Comparison of ENCODE assay signal across 9 cellular contexts in the genomic region with DNA sequence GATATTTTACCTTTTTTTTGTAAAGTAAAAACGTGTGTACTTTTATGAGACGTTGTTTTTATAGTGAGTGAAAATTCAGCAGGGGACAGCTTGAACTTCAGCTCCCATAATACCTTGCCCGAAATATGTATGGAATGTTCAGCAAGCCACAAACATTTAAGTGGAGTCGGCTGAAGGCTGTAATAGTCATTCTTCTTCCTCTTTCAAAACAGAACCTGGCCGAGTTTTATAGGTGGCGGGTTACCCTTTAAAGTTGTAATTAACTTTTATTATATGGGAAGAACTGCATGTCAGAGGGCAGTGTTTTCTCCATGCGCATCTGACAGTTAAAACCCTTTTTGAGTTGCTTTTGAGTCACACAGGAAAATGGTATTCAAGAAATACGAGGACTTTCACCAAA. TPM values are rescaled to one million over a fixed set of nuclear protein-coding genes. Genes with fewer than 3 reads are reported as not detected.
DNase-seq lines count a peak whose midpoint lies in the region; ATAC-seq, FAIRE-seq and TF ChIP-seq lines count a peak whose summit lies in the region.
"Had no signal": no experiment of that assay in that cellular context is flagged by ENCODE, and none has a peak within 500 bp of the region (broad histone marks: within the 10 kb centered on the region; RNA-seq: fewer than 3 reads in every experiment).

No MANE protein-coding gene starts in this region.

- no peaks in the 10 kb centered on the region for H3K9me1 ChIP-seq in keratinocyte (ENCODE audit: control insufficient read depth, extremely low read depth, insufficient read depth, low read length)

- DNase-seq in A549 (ENCODE audit: low read depth in 1 of 2, low spot score in 1 of 2) (peak; percentile 28 to 72), HPDE6-E6E7 (ENCODE audit: extremely low spot score) (peak; percentile 22), WTC11 (ENCODE audit: low spot score) (no peak), keratinocyte (ENCODE audit: low read depth, low spot score) (peak; percentile 11), tibial nerve (ENCODE audit: low spot score in 2 of 2) (no peak), GM19239 (ENCODE audit: insufficient read length, low spot score) (no peak)
- no peak for DNase-seq in activated CD4-positive, alpha-beta T cell treated with anti-CD3 and anti-CD28 coated beads, Interleukin-2, amount 50 U/mL, for 48 hours

- no peaks in the 10 kb centered on the region for H4K20me1 ChIP-seq in keratinocyte (ENCODE audit: control insufficient read depth, extremely low read depth, insufficient read depth, low read length)

- H3K4me1 Mint-ChIP-seq in WTC11, result peaks cover 43% of the 10 kb centered on the region

- TF ChIP-seq CTCF in A549 (IDR thresholded peaks at IDR 0.05) (no peak), WTC11 (IDR thresholded peaks at IDR 0.05) (no peak), keratinocyte (optimal IDR thresholded peaks at IDR 0.05 in 1 of 3, IDR thresholded peaks at IDR 0.05 in 1 of 3, conservative IDR thresholded peaks at IDR 0.05 in 1 of 3; ENCODE audit: extremely low read depth in 1 of 3, insufficient read depth in 2 of 3, low read length in 3 of 3) (no peak), tibial nerve (IDR thresholded peaks at IDR 0.05) (no peak)

- peaks cover 4% of the 10 kb centered on the region; the same call in 1 of the 2 replicates for H3K9me3 Mint-ChIP-seq in WTC11

- dilution Hi-C loops in keratinocyte (cut with MboI; ENCODE audit: extremely low pct_ligation_motif_present, low sequenced_read_pairs), result no loop called here

- no peak overlapping the region for H2AFZ ChIP-seq in keratinocyte (ENCODE audit: control insufficient read depth, low read length)

- H3K4me2 ChIP-seq in A549 (peak overlapping the region; percentile 91), keratinocyte (ENCODE audit: control insufficient read depth, extremely low read depth, insufficient read depth, low read depth, low read length) (peak overlapping the region; percentile 42)

- TF ChIP-seq POLR2A in A549 (IDR thresholded peaks at IDR 0.05; ENCODE audit: low read length), result no peak
- no peak for TF ChIP-seq POLR2A in tibial nerve (IDR thresholded peaks at IDR 0.05)

- H3K79me2 ChIP-seq in keratinocyte (ENCODE audit: control insufficient read depth, insufficient read depth, low read length), result peaks cover 27% of the 10 kb centered on the region

- peaks cover 10% of the 10 kb centered on the region for H3K36me3 Mint-ChIP-seq in WTC11

- POLR2A ChIA-PET in A549 (lab: Yijun Ruan, JAX), result interaction anchor here (0.6 to 2.2 kb wide), 4 partner anchors 14 to 134 kb away, joined by 3 to 6 read pairs (median 4); no protein-coding TSS in a partner anchor
- POLR2A ChIA-PET in WTC11 (lab: Charles Lee), result no interaction called here

- TF ChIP-seq EP300 in A549 (IDR thresholded peaks at IDR 0.05), result no peak
- TF ChIP-seq EP300 in tibial nerve (IDR thresholded peaks at IDR 0.05), result no peak

- FAIRE-seq in A549 (lab: Jason Lieb, UNC) (peak; percentile 96), keratinocyte (lab: Jason Lieb, UNC) (peak; percentile 53), GM19239 (lab: Jason Lieb, UNC) (no peak)

- H3K27me3 Mint-ChIP-seq in WTC11 (ENCODE audit: low read depth), result peaks cover 2% of the 10 kb centered on the region

- no peak overlapping the region for H3K9ac ChIP-seq in keratinocyte (ENCODE audit: control insufficient read depth, extremely low read depth, insufficient read depth, low read length)

- H3K4me1 ChIP-seq in A549, result peaks cover 45% of the 10 kb centered on the region
- peaks cover 4% of the 10 kb centered on the region for H3K4me1 ChIP-seq in keratinocyte (ENCODE audit: control insufficient read depth, extremely low read depth, insufficient read depth, low read length)
- H3K4me1 ChIP-seq in tibial nerve, result peaks cover 0 to 7% (median 0%) of the 10 kb centered on the region in 4 donors

- H3K36me3 ChIP-seq in keratinocyte (ENCODE audit: control insufficient read depth in 2 of 2, extremely low read depth in 1 of 2, insufficient read depth in 2 of 2, low read length in 2 of 2) (no peaks in the 10 kb centered on the region), tibial nerve (no peaks in the 10 kb centered on the region)
- H3K36me3 ChIP-seq: neutrophil had no signal

- H3K9me3 ChIP-seq in A549 (no peaks in the 10 kb centered on the region), keratinocyte (ENCODE audit: control insufficient read depth, low read depth, low read length) (no peaks in the 10 kb centered on the region), tibial nerve (no peaks in the 10 kb centered on the region)
- H3K9me3 ChIP-seq: neutrophil had no signal

- ATAC-seq in A549 (0 out of 6 replicates have a peak, but pooled peaks of 1 of the 2 experiments have one; percentile 9), WTC11 (no peak), HG03175 (IDR thresholded peaks at IDR 0.05; ENCODE audit: unreplicated experiment) (no peak)

- WGBS in A549 (ENCODE audit: missing lambda C conversion rate), result 2% methylated on average over 8 of the region's 8 CpGs
- 34 to 40% methylated on average over 8 of the region's 8 CpGs for WGBS in tibial nerve, 2 donors

- H3K4me3 ChIP-seq in A549 (peak overlapping the region; percentile 96), keratinocyte (ENCODE audit: control insufficient read depth in 2 of 3, extremely low read depth in 1 of 3, insufficient read depth in 2 of 3, low read depth in 1 of 3, low read length in 3 of 3) (no peak overlapping the region), tibial nerve (no peak overlapping the region)

- peak overlapping the region; percentile 32; the same call in 1 of the 2 replicates for H3K27ac Mint-ChIP-seq in WTC11

- CTCF ChIA-PET in A549 (lab: Yijun Ruan, JAX), result interaction anchor here (1.3 to 2.6 kb wide), 4 partner anchors 9 to 101 kb away, joined by 3 to 17 read pairs (median 4); no protein-coding TSS in a partner anchor
- CTCF ChIA-PET in WTC11 (lab: Charles Lee), result interaction anchor here (1.4 kb wide), 1 partner anchor 66 kb away, joined by 3 read pairs; no protein-coding TSS in a partner anchor

- no peaks in the 10 kb centered on the region for H3K27me3 ChIP-seq in keratinocyte (ENCODE audit: control insufficient read depth, extremely low read depth, insufficient read depth, low read length)
- peaks cover 0 to 11% of the 10 kb centered on the region in 2 donors for H3K27me3 ChIP-seq in tibial nerve
- H3K27me3 ChIP-seq: neutrophil had no signal

- TF ChIP-seq RAD21 in A549 (conservative IDR thresholded peaks at IDR 0.05 in 1 of 2, IDR thresholded peaks at IDR 0.05 in 1 of 2), result peak; percentile 3 to 12; a peak in 1 of 5 replicates

- peak overlapping the region; percentile 74 for H3K4me3 Mint-ChIP-seq in WTC11

- H3K27ac ChIP-seq in A549 (peak overlapping the region; percentile 100), keratinocyte (ENCODE audit: control insufficient read depth, insufficient read depth, low read length) (no peak overlapping the region), tibial nerve (peak overlapping the region in 1 of 4 donors; percentile 90)
- H3K27ac ChIP-seq: neutrophil had no signal

TF ChIP-seq in A549, 52 proteins besides CTCF, POLR2A, EP300 and RAD21 (continues in another document):
- no peak for TF ChIP-seq CHD2 (IDR thresholded peaks at IDR 0.05; ENCODE audit: low read length, partially characterized antibody)
- no peak for TF ChIP-seq HOXB13 (CRISPR knock-in tag; IDR thresholded peaks at IDR 0.05; ENCODE audit: low read depth)
- TF ChIP-seq MAZ (IDR thresholded peaks at IDR 0.05; ENCODE audit: borderline replicate concordance, low read depth, low read length), result no peak

TF ChIP-seq in WTC11, 78 proteins besides CTCF, POLR2A, EP300 and RAD21:
- TF ChIP-seq MAX (CRISPR knock-in tag; IDR thresholded peaks at IDR 0.05) (no peak), NFYB (CRISPR knock-in tag; conservative IDR thresholded peaks at IDR 0.05; ENCODE audit: low read depth) (no peak), ZNF671 (CRISPR knock-in tag; IDR thresholded peaks at IDR 0.05) (no peak), ZNF416 (CRISPR knock-in tag; IDR thresholded peaks at IDR 0.05) (no peak), RORB (CRISPR knock-in tag; IDR thresholded peaks at IDR 0.05) (no peak), MXD4 (CRISPR knock-in tag; IDR thresholded peaks at IDR 0.05; ENCODE audit: borderline replicate concordance) (no peak), OVOL2 (CRISPR knock-in tag; IDR thresholded peaks at IDR 0.05; ENCODE audit: borderline replicate concordance) (no peak)
- TF ChIP-seq, protein P1, sequence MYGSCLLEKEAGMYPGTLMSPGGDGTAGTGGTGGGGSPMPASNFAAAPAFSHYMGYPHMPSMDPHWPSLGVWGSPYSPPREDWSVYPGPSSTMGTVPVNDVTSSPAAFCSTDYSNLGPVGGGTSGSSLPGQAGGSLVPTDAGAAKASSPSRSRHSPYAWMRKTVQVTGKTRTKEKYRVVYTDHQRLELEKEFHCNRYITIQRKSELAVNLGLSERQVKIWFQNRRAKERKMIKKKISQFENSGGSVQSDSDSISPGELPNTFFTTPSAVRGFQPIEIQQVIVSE (CRISPR knock-in tag; IDR thresholded peaks at IDR 0.05; ENCODE audit: borderline replicate concordance), result no peak
- TF ChIP-seq, protein P2, sequence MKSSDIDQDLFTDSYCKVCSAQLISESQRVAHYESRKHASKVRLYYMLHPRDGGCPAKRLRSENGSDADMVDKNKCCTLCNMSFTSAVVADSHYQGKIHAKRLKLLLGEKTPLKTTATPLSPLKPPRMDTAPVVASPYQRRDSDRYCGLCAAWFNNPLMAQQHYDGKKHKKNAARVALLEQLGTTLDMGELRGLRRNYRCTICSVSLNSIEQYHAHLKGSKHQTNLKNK (CRISPR knock-in tag; IDR thresholded peaks at IDR 0.05), result no peak
TF ChIP-seq in WTC11: peak in this region for 0.

RNA-seq across cellular contexts. Expression of gene CLDN34, which starts 50.7 kb away (rescaled TPM):
- polyA plus RNA-seq in A549 (2011; rRNA removed) (not detected in 2 replicates), A549 (2017; fragmentation: RNase III; extraction: RNeasy Plus Mini Kit Qiagen cat#74134 plus additional on column Dnase treatment) (not detected in 3 replicates), keratinocyte (0.05 to 0.10 TPM in 2 of 3 replicates, not detected in the other)
- not detected in 2 replicates for polyA plus RNA-seq in A549 (2012; cell fraction: cytosol; rRNA removed)
- not detected in 2 replicates for polyA plus RNA-seq in A549 (2012; cell fraction: nucleus; rRNA removed)
- polyA minus RNA-seq in A549 (2011; rRNA and poly(A)+ RNA removed), result not detected in 2 replicates
- total RNA-seq in WTC11 (2021) (0.52 to 0.62 TPM (median 0.53 TPM) in 3 replicates), tibial nerve (not detected)
- not detected for polyA plus RNA-seq in keratinocyte (2011; ENCODE audit: low read depth)
- polyA plus RNA-seq in keratinocyte (2011; cell fraction: cytosol; rRNA removed), result 0.08 TPM in 1 of 2 replicates, not detected in the other
- polyA plus RNA-seq in keratinocyte (2011; cell fraction: nucleus; rRNA removed), result 0.41 TPM in 1 of 2 replicates, not detected in the other
- 0.15 TPM in 1 of 2 replicates, not detected in the other for polyA plus RNA-seq in keratinocyte (2012; ENCODE audit: low replicate concordance)
- 0.29 to 0.43 TPM in 2 of 3 replicates, not detected in the other for polyA minus RNA-seq in keratinocyte
- not detected for polyA minus RNA-seq in keratinocyte (2011; cell fraction: cytosol; rRNA and poly(A)+ RNA removed)
- 1.3 TPM in 1 of 2 replicates, not detected in the other for polyA minus RNA-seq in keratinocyte (2011; cell fraction: nucleus; rRNA and poly(A)+ RNA removed)

Comparison
In these comparisons a context has a peak if more than half of its experiments do, and no peak if none do; other contexts are left out.
1. DNase-seq: peak in A549 (2 of 2), HPDE6-E6E7 (single experiment) and keratinocyte (single experiment); none in WTC11 (single experiment), tibial nerve (0 of 2), activated CD4-positive, alpha-beta T cell treated with anti-CD3 and anti-CD28 coated beads, Interleukin-2, amount 50 U/mL, for 48 hours (0 of 2) and GM19239 (single experiment).